In the genomic region with DNA sequence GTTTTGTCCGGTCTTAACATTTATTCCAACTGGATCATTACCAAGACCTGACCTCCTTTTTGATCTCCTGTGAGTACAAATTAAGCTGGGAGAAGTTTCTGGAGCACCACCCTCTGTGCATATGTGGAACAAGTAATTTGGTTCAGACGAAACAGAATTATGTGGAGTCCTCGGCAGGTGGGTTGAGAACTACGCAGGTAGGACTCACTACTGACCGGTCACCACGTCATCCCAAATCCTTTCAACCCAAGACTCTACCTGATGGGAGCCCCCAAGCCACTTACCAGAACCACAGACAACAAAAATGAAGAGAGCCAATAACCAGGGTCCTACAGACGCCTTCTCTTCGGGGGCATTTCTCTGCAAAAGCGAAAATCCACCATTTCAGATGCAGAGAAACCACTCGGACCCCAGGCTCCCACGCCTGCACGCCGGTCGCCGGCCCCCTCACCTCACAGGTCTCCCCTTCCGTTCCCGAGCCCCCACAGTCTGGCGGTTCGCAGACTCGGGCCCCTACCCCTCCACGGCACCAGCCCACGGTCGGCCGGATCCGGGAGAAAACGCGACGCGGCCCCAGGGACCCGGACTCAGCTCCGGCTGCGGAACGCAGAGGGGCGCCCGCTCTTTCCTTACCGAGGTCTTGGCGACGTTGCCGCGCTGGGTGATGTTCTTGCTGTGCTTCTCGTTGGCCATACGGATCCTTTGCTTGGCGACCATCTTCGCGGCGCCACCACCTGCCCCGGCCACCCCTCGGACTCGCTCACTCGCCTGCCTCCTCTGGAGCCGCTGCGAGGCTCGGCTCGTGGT, we compare ENCODE assay signal across 8 cellular contexts. TPM values are rescaled to one million over a fixed set of nuclear protein-coding genes. Genes with fewer than 3 reads are reported as not detected.
A peak's percentile ranks its signal among the peaks of the same experiment; 100 is the strongest.
DNase-seq lines count a peak whose midpoint lies in the region; ATAC-seq and TF ChIP-seq lines count a peak whose summit lies in the region.

No MANE protein-coding gene starts in this region.

- H3K9me3 Mint-ChIP-seq in activated CD4-positive, alpha-beta T cell treated with anti-CD3 and anti-CD28 coated beads, Interleukin-2, amount 10 ng/mL, durations not matched to agents 7 days and 5 days, result no peaks in the 10 kb centered on the region
- H3K9me3 Mint-ChIP-seq in endothelial cell (ENCODE audit: unreplicated experiment), result no peaks in the 10 kb centered on the region

- H3K27ac ChIP-seq in KMS-11 (peak overlapping the region; percentile 91), mucosa of rectum (ENCODE audit: low read depth in 2 of 2, low read length in 2 of 2) (peak overlapping the region; percentile 99 to 100)

- H3K4me3 Mint-ChIP-seq in activated CD4-positive, alpha-beta T cell treated with anti-CD3 and anti-CD28 coated beads, Interleukin-2, amount 10 ng/mL, durations not matched to agents 7 days and 5 days, result peak overlapping the region; percentile 90
- H3K4me3 Mint-ChIP-seq in endothelial cell (ENCODE audit: unreplicated experiment), result peak overlapping the region; percentile 99

- H3K4me2 ChIP-seq in KMS-11, result peak overlapping the region; percentile 85

- no peaks in the 10 kb centered on the region for H3K27me3 ChIP-seq in KMS-11 (ENCODE audit: insufficient read depth, low read depth)
- no peaks in the 10 kb centered on the region for H3K27me3 ChIP-seq in mucosa of rectum (ENCODE audit: control insufficient read depth in 2 of 2, insufficient read depth in 2 of 2, low read length in 2 of 2)

- peaks cover 59% of the 10 kb centered on the region for H3K4me1 ChIP-seq in KMS-11 (ENCODE audit: low read depth, poor library complexity, severe bottlenecking)
- H3K4me1 ChIP-seq in mucosa of rectum (ENCODE audit: control insufficient read depth in 2 of 2, insufficient read depth in 2 of 2, low read length in 2 of 2), result peaks cover 9 to 17% of the 10 kb centered on the region in 2 donors

- TF ChIP-seq CTCF in KMS-11 (conservative IDR thresholded peaks at IDR 0.05; ENCODE audit: low read depth, low read length), result no peak
- TF ChIP-seq CTCF in endothelial cell (IDR thresholded peaks at IDR 0.05; ENCODE audit: unreplicated experiment), result no peak

- peaks cover 87% of the 10 kb centered on the region for H3K79me2 ChIP-seq in KMS-11 (ENCODE audit: insufficient read depth, low read depth)

- peak; percentile 7 for DNase-seq in AG20443 (ENCODE audit: low spot score)
- DNase-seq in activated CD4-positive, alpha-beta T cell treated with anti-CD3 and anti-CD28 coated beads, Interleukin-2, amount 10 ng/mL, durations not matched to agents 7 days and 5 days, result peak; percentile 51
- DNase-seq in endothelial cell (ENCODE audit: low spot score), result no peak
- peak; percentile 53 for DNase-seq in stimulated activated naive CD8-positive, alpha-beta T cell treated with anti-CD3 and anti-CD28 coated beads, Interleukin-15, Interleukin-2, amounts not matched to agents 100 U/mL and 50 U/mL, for 24 hours

- POLR2A ChIA-PET in activated CD4-positive, alpha-beta T cell treated with anti-CD3 and anti-CD28 coated beads, Interleukin-2, amount 10 ng/mL, durations not matched to agents 7 days and 5 days (lab: Charles Lee), result interaction anchor here (1.0 to 1.3 kb wide), 2 partner anchors 57 to 138 kb away, joined by 4 to 5 read pairs; partner anchors contain the start of gene SELENOT

- H3K27ac Mint-ChIP-seq in activated CD4-positive, alpha-beta T cell treated with anti-CD3 and anti-CD28 coated beads, Interleukin-2, amount 10 ng/mL, durations not matched to agents 7 days and 5 days, result peak overlapping the region; percentile 95
- peak overlapping the region; percentile 95 for H3K27ac Mint-ChIP-seq in endothelial cell (ENCODE audit: unreplicated experiment)

- H4K20me1 ChIP-seq in KMS-11 (ENCODE audit: insufficient read depth), result peaks cover 10% of the 10 kb centered on the region; the same call in 1 of the 2 replicates

- H2AFZ ChIP-seq in KMS-11 (ENCODE audit: low read depth), result peak overlapping the region; percentile 53

- H3K36me3 Mint-ChIP-seq in activated CD4-positive, alpha-beta T cell treated with anti-CD3 and anti-CD28 coated beads, Interleukin-2, amount 10 ng/mL, durations not matched to agents 7 days and 5 days (ENCODE audit: low read depth), result peaks cover 49% of the 10 kb centered on the region
- H3K36me3 Mint-ChIP-seq in endothelial cell (ENCODE audit: low read depth, unreplicated experiment), result peaks cover 6% of the 10 kb centered on the region

- H3K4me3 ChIP-seq in KMS-11 (IDR thresholded peaks at IDR 0.05; ENCODE audit: insufficient read depth, low read depth, low read length), result peak overlapping the region; percentile 61
- peak overlapping the region; percentile 85 to 98 for H3K4me3 ChIP-seq in mucosa of rectum (ENCODE audit: low read length in 2 of 2)

- H3K27me3 Mint-ChIP-seq in activated CD4-positive, alpha-beta T cell treated with anti-CD3 and anti-CD28 coated beads, Interleukin-2, amount 10 ng/mL, durations not matched to agents 7 days and 5 days, result no peaks in the 10 kb centered on the region
- peaks cover 9% of the 10 kb centered on the region for H3K27me3 Mint-ChIP-seq in endothelial cell (ENCODE audit: unreplicated experiment)

- H3K4me1 Mint-ChIP-seq in activated CD4-positive, alpha-beta T cell treated with anti-CD3 and anti-CD28 coated beads, Interleukin-2, amount 10 ng/mL, durations not matched to agents 7 days and 5 days, result peaks cover 59% of the 10 kb centered on the region
- H3K4me1 Mint-ChIP-seq in endothelial cell (ENCODE audit: unreplicated experiment), result peaks cover 25% of the 10 kb centered on the region

- CTCF ChIA-PET in activated CD4-positive, alpha-beta T cell treated with anti-CD3 and anti-CD28 coated beads, Interleukin-2, amount 10 ng/mL, durations not matched to agents 7 days and 5 days (lab: Charles Lee), result interaction anchor here (0.6 to 1.3 kb wide), 4 partner anchors 9 to 227 kb away, joined by 3 to 4 read pairs (median 4); partner anchors contain the start of gene SIAH2

- H3K36me3 ChIP-seq in KMS-11 (ENCODE audit: insufficient read depth), result peaks cover 11% of the 10 kb centered on the region; the same call in 1 of the 2 replicates
- peaks cover 14 to 25% of the 10 kb centered on the region in 2 donors for H3K36me3 ChIP-seq in mucosa of rectum (ENCODE audit: control insufficient read depth in 2 of 2, insufficient read depth in 2 of 2, low read length in 2 of 2)

- ATAC-seq in GM19324 (IDR thresholded peaks at IDR 0.05; ENCODE audit: low FRiP score, unreplicated experiment) (peak; percentile 21), HG02884 (IDR thresholded peaks at IDR 0.05; ENCODE audit: unreplicated experiment) (no peak)
- peak; percentile 1 for ATAC-seq in stimulated activated naive CD8-positive, alpha-beta T cell treated with anti-CD3 and anti-CD28 coated beads, Interleukin-15, Interleukin-2, amounts not matched to agents 100 U/mL and 50 U/mL, for 24 hours

- H3K9ac ChIP-seq in KMS-11 (peak overlapping the region; percentile 92), mucosa of rectum (ENCODE audit: low read depth in 1 of 2, low read length in 2 of 2) (peak overlapping the region; percentile 98 to 100)

- H3K9me3 ChIP-seq in mucosa of rectum (ENCODE audit: control insufficient read depth in 2 of 2, low read length in 2 of 2), result no peaks in the 10 kb centered on the region

RNA-seq across cellular contexts. Expression of gene SERP1, which starts 0.7 kb away (rescaled TPM):
- total RNA-seq in activated CD4-positive, alpha-beta T cell treated with anti-CD3 and anti-CD28 coated beads, Interleukin-2, amount 10 ng/mL, durations not matched to agents 7 days and 5 days, result 10 to 100 TPM; 79.9 to 83.5 TPM
- total RNA-seq in endothelial cell (ENCODE audit: unreplicated experiment), result 89.9 TPM

RNA-seq across cellular contexts. Expression of gene EIF2A, which starts 1.0 kb away (rescaled TPM):
- 10 to 100 TPM; 68.3 to 91.2 TPM for total RNA-seq in activated CD4-positive, alpha-beta T cell treated with anti-CD3 and anti-CD28 coated beads, Interleukin-2, amount 10 ng/mL, durations not matched to agents 7 days and 5 days
- 68.8 TPM for total RNA-seq in endothelial cell (ENCODE audit: unreplicated experiment)

RNA-seq across cellular contexts. Expression of gene SELENOT, which starts 57.5 kb away (rescaled TPM):
- total RNA-seq in activated CD4-positive, alpha-beta T cell treated with anti-CD3 and anti-CD28 coated beads, Interleukin-2, amount 10 ng/mL, durations not matched to agents 7 days and 5 days, result 100 to 1,000 TPM; 108 to 140 TPM
- total RNA-seq in endothelial cell (ENCODE audit: unreplicated experiment), result 73.6 TPM
